In genomic region chr14:100750762-100751699, GRCh38 we compare ENCODE assay signal across 1 cellular context.
TF ChIP-seq lines count a peak whose summit lies in the region.

No MANE protein-coding gene starts in this region.

TF ChIP-seq in HepG2, 621 proteins besides CTCF, POLR2A, EP300 and RAD21 (continued from another document and continues in another):
- TF ChIP-seq ZNF281 (CRISPR knock-in tag; IDR thresholded peaks at IDR 0.05; ENCODE audit: borderline replicate concordance), result peak; percentile 63; the same call in 1 of the 2 replicates
- no peak for TF ChIP-seq SRSF4 (IDR thresholded peaks at IDR 0.05; ENCODE audit: low read depth, low read length, poor library complexity, severe bottlenecking)
- TF ChIP-seq ZNF225 (CRISPR knock-in tag; IDR thresholded peaks at IDR 0.05), result no peak
- TF ChIP-seq HMG20A (CRISPR knock-in tag; IDR thresholded peaks at IDR 0.05; ENCODE audit: borderline replicate concordance), result peak; percentile 92
- peak; percentile 29; the same call in 1 of the 2 replicates for TF ChIP-seq HMGXB3 (CRISPR knock-in tag; IDR thresholded peaks at IDR 0.05; ENCODE audit: borderline replicate concordance)
- peak; percentile 96; the same call in 1 of the 2 replicates for TF ChIP-seq ZBTB4 (CRISPR knock-in tag; IDR thresholded peaks at IDR 0.05; ENCODE audit: borderline replicate concordance)
- peak; percentile 63; the same call in 1 of the 2 replicates for TF ChIP-seq ZFY (CRISPR knock-in tag; IDR thresholded peaks at IDR 0.05)
- TF ChIP-seq NFATC3 (CRISPR knock-in tag; IDR thresholded peaks at IDR 0.05), result no peak
- no peak for TF ChIP-seq MAF1 (CRISPR knock-in tag; IDR thresholded peaks at IDR 0.05; ENCODE audit: borderline replicate concordance)
- TF ChIP-seq TP53 (CRISPR knock-in tag; conservative IDR thresholded peaks at IDR 0.05), result no peak
- TF ChIP-seq ZNF761 (CRISPR knock-in tag; conservative IDR thresholded peaks at IDR 0.05), result peak; percentile 93; the same call in 1 of the 2 replicates
- peak; percentile 81; the same call in 1 of the 2 replicates for TF ChIP-seq ZNF691 (CRISPR knock-in tag; IDR thresholded peaks at IDR 0.05; ENCODE audit: borderline replicate concordance, low read depth)
- TF ChIP-seq MLXIP (CRISPR knock-in tag; IDR thresholded peaks at IDR 0.05; ENCODE audit: borderline replicate concordance), result 0 out of 2 replicates have a peak, but pooled peaks have one; percentile 27
- TF ChIP-seq ZNF773 (CRISPR knock-in tag; IDR thresholded peaks at IDR 0.05; ENCODE audit: borderline replicate concordance), result 0 out of 2 replicates have a peak, but pooled peaks have one; percentile 32
- TF ChIP-seq ZNF335 (CRISPR knock-in tag; IDR thresholded peaks at IDR 0.05), result 0 out of 2 replicates have a peak, but pooled peaks have one; percentile 30
- no peak for TF ChIP-seq TERF1 (CRISPR knock-in tag; IDR thresholded peaks at IDR 0.05)
- no peak for TF ChIP-seq LRRFIP1 (CRISPR knock-in tag; conservative IDR thresholded peaks at IDR 0.05)
- TF ChIP-seq PLRG1 (conservative IDR thresholded peaks at IDR 0.05), result no peak
- peak; percentile 66 for TF ChIP-seq KLF6 (CRISPR knock-in tag; IDR thresholded peaks at IDR 0.05)
- 0 out of 2 replicates have a peak, but pooled peaks have one; percentile 68 for TF ChIP-seq ETV6 (CRISPR knock-in tag; conservative IDR thresholded peaks at IDR 0.05)
- TF ChIP-seq ZNF556 (CRISPR knock-in tag; IDR thresholded peaks at IDR 0.05; ENCODE audit: borderline replicate concordance), result peak; percentile 91; the same call in 1 of the 2 replicates
- TF ChIP-seq THAP9 (CRISPR knock-in tag; IDR thresholded peaks at IDR 0.05; ENCODE audit: borderline replicate concordance), result peak; percentile 78; the same call in 1 of the 2 replicates
- TF ChIP-seq PAWR (CRISPR knock-in tag; IDR thresholded peaks at IDR 0.05; ENCODE audit: borderline replicate concordance), result no peak
- TF ChIP-seq ZNF746 (CRISPR knock-in tag; IDR thresholded peaks at IDR 0.05), result peak; percentile 79
- no peak for TF ChIP-seq ZNF781 (CRISPR knock-in tag; IDR thresholded peaks at IDR 0.05; ENCODE audit: borderline replicate concordance, not compliant biosample characterization)
- TF ChIP-seq ZNF772 (CRISPR knock-in tag; IDR thresholded peaks at IDR 0.05), result peak; percentile 64; the same call in 1 of the 2 replicates
- 0 out of 2 replicates have a peak, but pooled peaks have one; percentile 39 for TF ChIP-seq KDM4B (CRISPR knock-in tag; IDR thresholded peaks at IDR 0.05)
- TF ChIP-seq RXRA (CRISPR knock-in tag; IDR thresholded peaks at IDR 0.05), result peak; percentile 67; the same call in 1 of the 2 replicates
- TF ChIP-seq TRIM24 (CRISPR knock-in tag; IDR thresholded peaks at IDR 0.05), result peak; percentile 89
- peak; percentile 82 for TF ChIP-seq ZNF710 (CRISPR knock-in tag; IDR thresholded peaks at IDR 0.05; ENCODE audit: borderline replicate concordance)
